24 cellular contexts compared by ENCODE assay signal in the genomic region with DNA sequence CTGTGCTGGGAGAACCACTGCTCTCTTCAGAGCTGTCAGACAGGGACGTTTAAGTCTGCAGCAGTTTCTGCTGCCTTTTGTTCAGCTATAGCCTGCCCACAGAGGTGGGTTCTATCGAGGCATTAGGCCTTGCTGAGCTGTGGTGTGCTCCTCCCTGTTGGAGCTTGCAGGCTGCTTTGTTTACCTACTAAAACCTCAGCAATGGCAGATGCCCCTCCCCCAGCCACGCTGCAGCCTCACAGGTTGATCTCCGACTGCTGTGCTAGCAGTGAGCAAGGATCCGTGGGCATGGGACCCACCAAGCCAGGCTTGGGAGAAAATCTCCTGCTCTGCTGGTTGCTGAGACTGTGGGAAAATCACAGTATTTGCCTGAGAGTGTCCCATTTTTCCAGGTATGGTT.
"Had no signal": no experiment of that assay in that cellular context is flagged by ENCODE, and none has a peak within 500 bp of the region (broad histone marks: within the 10 kb centered on the region; RNA-seq: fewer than 3 reads in every experiment).

No MANE protein-coding gene starts in this region.

- H3K9ac ChIP-seq: SK-N-SH had no signal

- H3K4me1 ChIP-seq: heart right ventricle, left lung, upper lobe of left lung had no signal

- H3K27me3 Mint-ChIP-seq: activated CD4-positive, alpha-beta memory T cell treated with anti-CD3 and anti-CD28 coated beads for 36 hours; activated CD8-positive, alpha-beta memory T cell treated with anti-CD3 and anti-CD28 coated beads, Interleukin-2, amount 10 ng/mL, durations not matched to agents 7 days and 5 days; activated naive CD8-positive, alpha-beta T cell treated with anti-CD3 and anti-CD28 coated beads, Interleukin-2, amount 50 U/mL, for 24 hours had no signal

- H3K27ac Mint-ChIP-seq: activated CD4-positive, alpha-beta memory T cell treated with anti-CD3 and anti-CD28 coated beads for 36 hours; activated CD8-positive, alpha-beta memory T cell treated with anti-CD3 and anti-CD28 coated beads, Interleukin-2, amount 10 ng/mL, durations not matched to agents 7 days and 5 days; activated naive CD8-positive, alpha-beta T cell treated with anti-CD3 and anti-CD28 coated beads, Interleukin-2, amount 50 U/mL, for 24 hours; activated T-helper 1 cell treated with anti-CD3 and anti-CD28 coated beads, Interleukin-12 subunit alpha, Interleukin-12 subunit beta, Interleukin-2, Interleukin-4 antibody, amounts not matched to agents 30 ng/mL and 10 ng/mL and 1 ng/mL, durations not matched to agents 14 hours and 24 hours and 36 hours; natural killer cell; stimulated activated effector memory CD8-positive, alpha-beta T cell treated with anti-CD3 and anti-CD28 coated beads, Interleukin-12 subunit alpha, Interleukin-12 subunit beta, amount 100 ng/mL, for 72 hours had no signal

- H3K4me3 Mint-ChIP-seq: activated CD4-positive, alpha-beta memory T cell treated with anti-CD3 and anti-CD28 coated beads for 36 hours; activated CD8-positive, alpha-beta memory T cell treated with anti-CD3 and anti-CD28 coated beads, Interleukin-2, amount 10 ng/mL, durations not matched to agents 7 days and 5 days; activated naive CD8-positive, alpha-beta T cell treated with anti-CD3 and anti-CD28 coated beads, Interleukin-2, amount 50 U/mL, for 24 hours; activated T-helper 1 cell treated with anti-CD3 and anti-CD28 coated beads, Interleukin-12 subunit alpha, Interleukin-12 subunit beta, Interleukin-2, Interleukin-4 antibody, amounts not matched to agents 30 ng/mL and 10 ng/mL and 1 ng/mL, durations not matched to agents 14 hours and 24 hours and 36 hours; natural killer cell; stimulated activated effector memory CD8-positive, alpha-beta T cell treated with anti-CD3 and anti-CD28 coated beads, Interleukin-12 subunit alpha, Interleukin-12 subunit beta, amount 100 ng/mL, for 72 hours had no signal

- H3K4me3 ChIP-seq: coronary artery, heart right ventricle, left lung, lung, ovary, thoracic aorta, upper lobe of left lung had no signal

- H3K9me3 ChIP-seq: left lung, ovary, SK-N-SH, thoracic aorta, upper lobe of left lung had no signal

- H3K9me3 Mint-ChIP-seq: activated CD4-positive, alpha-beta memory T cell treated with anti-CD3 and anti-CD28 coated beads for 36 hours; activated naive CD8-positive, alpha-beta T cell treated with anti-CD3 and anti-CD28 coated beads, Interleukin-2, amount 50 U/mL, for 24 hours; natural killer cell; stimulated activated effector memory CD8-positive, alpha-beta T cell treated with anti-CD3 and anti-CD28 coated beads, Interleukin-12 subunit alpha, Interleukin-12 subunit beta, amount 100 ng/mL, for 72 hours had no signal

- H3K4me2 ChIP-seq: SK-N-SH had no signal

- H3K36me3 ChIP-seq: heart right ventricle, left lung, ovary, thoracic aorta, upper lobe of left lung had no signal

- ATAC-seq: activated CD8-positive, alpha-beta memory T cell treated with anti-CD3 and anti-CD28 coated beads, Interleukin-2, amount 10 ng/mL, durations not matched to agents 7 days and 5 days; activated naive CD8-positive, alpha-beta T cell treated with anti-CD3 and anti-CD28 coated beads, Interleukin-2, amount 50 U/mL, for 24 hours; heart right ventricle; left lung; natural killer cell; right cardiac atrium; stimulated activated effector memory CD8-positive, alpha-beta T cell treated with anti-CD3 and anti-CD28 coated beads, Interleukin-12 subunit alpha, Interleukin-12 subunit beta, amount 100 ng/mL, for 72 hours had no signal

- H3K27me3 ChIP-seq: left lung, ovary, upper lobe of left lung had no signal

- H3K4me1 Mint-ChIP-seq: activated CD8-positive, alpha-beta memory T cell treated with anti-CD3 and anti-CD28 coated beads, Interleukin-2, amount 10 ng/mL, durations not matched to agents 7 days and 5 days; natural killer cell; stimulated activated effector memory CD8-positive, alpha-beta T cell treated with anti-CD3 and anti-CD28 coated beads, Interleukin-12 subunit alpha, Interleukin-12 subunit beta, amount 100 ng/mL, for 72 hours had no signal

- DNase-seq: activated CD4-positive, alpha-beta memory T cell treated with anti-CD3 and anti-CD28 coated beads for 36 hours; activated CD4-positive, alpha-beta T cell treated with anti-CD3 and anti-CD28 coated beads for 1 hour; activated CD8-positive, alpha-beta memory T cell treated with anti-CD3 and anti-CD28 coated beads, Interleukin-2, amount 10 ng/mL, durations not matched to agents 7 days and 5 days; activated gamma-delta T cell; activated naive CD4-positive, alpha-beta T cell treated with anti-CD3 and anti-CD28 coated beads, Interleukin-2, amount 50 U/mL, for 16 hours; activated naive CD8-positive, alpha-beta T cell treated with anti-CD3 and anti-CD28 coated beads, Interleukin-2, amount 50 U/mL, for 24 hours; activated T-cell treated with anti-CD3 and anti-CD28 coated beads for 4 hours; cerebellar nuclear complex; heart right ventricle; kidney glomerular epithelial cell; left lung; natural killer cell; ovary; right cardiac atrium; SK-N-SH; stimulated activated CD4-positive, alpha-beta T cell treated with anti-CD3 and anti-CD28 coated beads, Interleukin-12 subunit alpha, Interleukin-12 subunit beta, amount 100 ng/mL, for 4 hours; stimulated activated CD4-positive, alpha-beta T cell treated with anti-CD3 and anti-CD28 coated beads, Interleukin-1b, Interleukin-23, amount 100 ng/mL, for 48 hours; upper lobe of left lung had no signal

- H3K36me3 Mint-ChIP-seq: activated CD8-positive, alpha-beta memory T cell treated with anti-CD3 and anti-CD28 coated beads, Interleukin-2, amount 10 ng/mL, durations not matched to agents 7 days and 5 days; natural killer cell; stimulated activated effector memory CD8-positive, alpha-beta T cell treated with anti-CD3 and anti-CD28 coated beads, Interleukin-12 subunit alpha, Interleukin-12 subunit beta, amount 100 ng/mL, for 72 hours had no signal

- H3K27ac ChIP-seq: coronary artery, epithelial cell of prostate, heart right ventricle, left lung, ovary, thoracic aorta, upper lobe of left lung had no signal
